15 cellular contexts compared by ENCODE assay signal in genomic region chr6:56172144-56172543, GRCh38.
"Had no signal": no experiment of that assay in that cellular context is flagged by ENCODE, and none has a peak within 500 bp of the region (broad histone marks: within the 10 kb centered on the region; RNA-seq: fewer than 3 reads in every experiment).

No MANE protein-coding gene starts in this region.

- H3K27ac ChIP-seq: spleen, testis had no signal

- DNase-seq: activated CD4-positive, alpha-beta memory T cell treated with anti-CD3 and anti-CD28 coated beads, Interleukin-2, amount 10 ng/mL, durations not matched to agents 7 days and 5 days; activated CD4-positive, alpha-beta T cell treated with anti-CD3 and anti-CD28 coated beads for 4 hours; activated naive CD4-positive, alpha-beta T cell treated with anti-CD3 and anti-CD28 coated beads for 36 hours; activated T-cell treated with anti-CD3 and anti-CD28 coated beads, Interleukin-2, amount 50 U/mL, for 4 hours; cerebellar nuclear complex; effector CD8-positive, alpha-beta T cell; left cardiac atrium; occipital lobe; posterior cingulate gyrus; retina; spleen; stimulated activated CD4-positive, alpha-beta T cell treated with anti-CD3 and anti-CD28 coated beads, Interleukin-4, amount 100 ng/mL, for 4 hours; testis had no signal

- H3K4me1 ChIP-seq: spleen, testis had no signal

- H3K4me3 ChIP-seq: spleen, testis had no signal

- H3K9me3 ChIP-seq: testis had no signal

- H3K36me3 ChIP-seq: spleen had no signal

- ATAC-seq: activated T-cell treated with anti-CD3 and anti-CD28 coated beads, Interleukin-2, amount 50 U/mL, for 4 hours; left cardiac atrium; stimulated activated memory B cell treated with anti-CD40 and anti-IgM and Interleukin-4, amounts not matched to agents 10 μg/mL and 1 μg/mL and 100 μg/mL, for 72 hours; WTC11 had no signal

- H3K27me3 ChIP-seq: spleen, testis had no signal
